In genomic region chr21:42078247-42079007, GRCh38 we compare ENCODE assay signal across 12 cellular contexts. TPM values are rescaled to one million over a fixed set of nuclear protein-coding genes. Genes with fewer than 3 reads are reported as not detected.
DNase-seq lines count a peak whose midpoint lies in the region; ATAC-seq and TF ChIP-seq lines count a peak whose summit lies in the region.
"Not testable (repeated sequence)": the region's sequence is repeated elsewhere in the genome, so short reads cannot be mapped to it uniquely, and the experiment has no call there.
"Had no signal": no experiment of that assay in that cellular context is flagged by ENCODE, and none has a peak within 500 bp of the region (broad histone marks: within the 10 kb centered on the region; RNA-seq: fewer than 3 reads in every experiment).

No MANE protein-coding gene starts in this region.

- not testable (repeated sequence) for H3K9me3 ChIP-seq in OCI-LY1 (ENCODE audit: low read length)

- H2BK15ac ChIP-seq in mesendoderm (replicated peaks; ENCODE audit: low read depth): not testable (repeated sequence)

- H4K8ac ChIP-seq in mesendoderm (ENCODE audit: low read depth, low read length): not testable (repeated sequence)

- H3K9me3 Mint-ChIP-seq in activated T-helper 17 cell treated with anti-CD3 and anti-CD28 coated beads, Interleukin-2, amount 50 U/mL, for 72 hours; chondrocyte (ENCODE audit: low read depth); stimulated activated effector memory CD8-positive, alpha-beta T cell treated with anti-CD3 and anti-CD28 coated beads, Interleukin-12 subunit alpha, Interleukin-12 subunit beta, amount 100 ng/mL, for 72 hours: not testable (repeated sequence)

- H3K79me2 ChIP-seq in OCI-LY1 (ENCODE audit: insufficient read depth, low read length); mesendoderm (ENCODE audit: control insufficient read depth, insufficient read depth, low read length): not testable (repeated sequence)

- not testable (repeated sequence) for H3K36me3 ChIP-seq in OCI-LY1 (ENCODE audit: insufficient read depth, low read length); mesendoderm (ENCODE audit: control insufficient read depth, insufficient read depth, low read length)

- H3K27me3 ChIP-seq in OCI-LY1 (ENCODE audit: insufficient read depth, low read length); mesendoderm (ENCODE audit: insufficient read depth, low read length, poor library complexity): not testable (repeated sequence)

- H3K9ac ChIP-seq in OCI-LY1 (ENCODE audit: low read length); mesendoderm (ENCODE audit: low read length): not testable (repeated sequence)

- H4K5ac ChIP-seq in mesendoderm (ENCODE audit: low read length): not testable (repeated sequence)

- H4K20me1 ChIP-seq in OCI-LY1 (ENCODE audit: insufficient read depth, low read length): not testable (repeated sequence)

- peak overlapping the region; percentile 84 for H2BK5ac ChIP-seq in mesendoderm (ENCODE audit: low read length)

- WGBS in mesendoderm (ENCODE audit: extremely low coverage, insufficient coverage, low lambda C conversion rate): no CpG with 5 or more reads among the region's 10 CpGs

- H3K79me1 ChIP-seq in mesendoderm (ENCODE audit: low read length): not testable (repeated sequence)

- not testable (repeated sequence) for H3K36me3 Mint-ChIP-seq in activated T-helper 17 cell treated with anti-CD3 and anti-CD28 coated beads, Interleukin-2, amount 50 U/mL, for 72 hours (ENCODE audit: low read depth); chondrocyte (ENCODE audit: low read depth); stimulated activated effector memory CD8-positive, alpha-beta T cell treated with anti-CD3 and anti-CD28 coated beads, Interleukin-12 subunit alpha, Interleukin-12 subunit beta, amount 100 ng/mL, for 72 hours

- intact Hi-C loops in Right ventricle myocardium inferior (cut with DNase I): not testable (repeated sequence)

- peak overlapping the region; percentile 56 for H3K56ac ChIP-seq in mesendoderm (ENCODE audit: low read length)

- H3K4me3 ChIP-seq in GM12865 (ENCODE audit: low read depth, low read length); OCI-LY1 (ENCODE audit: low read depth, low read length, poor library complexity, severe bottlenecking); mesendoderm (ENCODE audit: low read length): not testable (repeated sequence)

- H3K27ac ChIP-seq in OCI-LY1 (ENCODE audit: low read depth, low read length, poor library complexity, severe bottlenecking): peak overlapping the region; percentile 76
- not testable (repeated sequence) for H3K27ac ChIP-seq in mesendoderm (ENCODE audit: low read depth, low read length)

- H3K23ac ChIP-seq in mesendoderm (ENCODE audit: low read length): not testable (repeated sequence)

- H3K27ac Mint-ChIP-seq in activated T-helper 17 cell treated with anti-CD3 and anti-CD28 coated beads, Interleukin-2, amount 50 U/mL, for 72 hours: peak overlapping the region; percentile 34
- H3K27ac Mint-ChIP-seq in chondrocyte (ENCODE audit: unreplicated experiment): not testable (repeated sequence)
- peak overlapping the region; percentile 56 for H3K27ac Mint-ChIP-seq in stimulated activated effector memory CD8-positive, alpha-beta T cell treated with anti-CD3 and anti-CD28 coated beads, Interleukin-12 subunit alpha, Interleukin-12 subunit beta, amount 100 ng/mL, for 72 hours

- H3K4ac ChIP-seq in mesendoderm (ENCODE audit: low read depth, low read length): not testable (repeated sequence)

- H3K4me3 Mint-ChIP-seq in activated T-helper 17 cell treated with anti-CD3 and anti-CD28 coated beads, Interleukin-2, amount 50 U/mL, for 72 hours; chondrocyte (ENCODE audit: unreplicated experiment); stimulated activated effector memory CD8-positive, alpha-beta T cell treated with anti-CD3 and anti-CD28 coated beads, Interleukin-12 subunit alpha, Interleukin-12 subunit beta, amount 100 ng/mL, for 72 hours: not testable (repeated sequence)

- not testable (repeated sequence) for H3K18ac ChIP-seq in mesendoderm (ENCODE audit: low read length)

- peak overlapping the region; percentile 97 for H2AK5ac ChIP-seq in mesendoderm (ENCODE audit: low read length)

- not testable (repeated sequence) for H3F3A ChIP-seq in OCI-LY1 (ENCODE audit: insufficient read depth, low read length)

- H3K4me1 ChIP-seq in OCI-LY1 (ENCODE audit: insufficient read depth, low read length, severe bottlenecking): peaks cover 57% of the 10 kb centered on the region
- H3K4me1 ChIP-seq in mesendoderm (ENCODE audit: control insufficient read depth, low read depth, low read length): peaks cover 12% of the 10 kb centered on the region

- H3K4me2 ChIP-seq in OCI-LY1 (ENCODE audit: low read length); mesendoderm (ENCODE audit: low read length): not testable (repeated sequence)

- not testable (repeated sequence) for TF ChIP-seq CTCF in GM12865 (IDR thresholded peaks at IDR 0.05; ENCODE audit: insufficient read depth, low read depth, low read length, missing control alignments); OCI-LY1 (IDR thresholded peaks at IDR 0.05; ENCODE audit: low read length); chondrocyte (IDR thresholded peaks at IDR 0.05)

- DNase-seq in GM12865 (ENCODE audit: low read depth) (peak; percentile 72), chondrocyte (ENCODE audit: low spot score) (peak; percentile 56), Right ventricle myocardium inferior (ENCODE audit: missing footprints) (peak; percentile 40)
- DNase-seq in mesendoderm; stimulated activated effector memory CD8-positive, alpha-beta T cell treated with anti-CD3 and anti-CD28 coated beads, Interleukin-12 subunit alpha, Interleukin-12 subunit beta, amount 100 ng/mL, for 72 hours (ENCODE audit: low spot score in 2 of 2): not testable (repeated sequence)

- not testable (repeated sequence) for H2AFZ ChIP-seq in OCI-LY1 (ENCODE audit: low read length)

- not testable (repeated sequence) for H3K9me2 ChIP-seq in OCI-LY1 (ENCODE audit: low read depth, low read length)

- ATAC-seq in HG02798 (IDR thresholded peaks at IDR 0.05; ENCODE audit: poor library complexity, unreplicated experiment): peak; percentile 32
- not testable (repeated sequence) for ATAC-seq in activated T-helper 17 cell treated with anti-CD3 and anti-CD28 coated beads, Interleukin-2, amount 50 U/mL, for 72 hours (replicated peaks); Right ventricle myocardium inferior; stimulated activated effector memory CD8-positive, alpha-beta T cell treated with anti-CD3 and anti-CD28 coated beads, Interleukin-12 subunit alpha, Interleukin-12 subunit beta, amount 100 ng/mL, for 72 hours

- not testable (repeated sequence) for H3K27me3 Mint-ChIP-seq in activated T-helper 17 cell treated with anti-CD3 and anti-CD28 coated beads, Interleukin-2, amount 50 U/mL, for 72 hours; chondrocyte (ENCODE audit: low read depth)

- not testable (repeated sequence) for H2BK120ac ChIP-seq in mesendoderm (ENCODE audit: low read depth, low read length)

- not testable (repeated sequence) for H3K4me1 Mint-ChIP-seq in activated T-helper 17 cell treated with anti-CD3 and anti-CD28 coated beads, Interleukin-2, amount 50 U/mL, for 72 hours
- H3K4me1 Mint-ChIP-seq in chondrocyte (ENCODE audit: low read depth): peaks cover 23% of the 10 kb centered on the region
- peaks cover 16% of the 10 kb centered on the region for H3K4me1 Mint-ChIP-seq in stimulated activated effector memory CD8-positive, alpha-beta T cell treated with anti-CD3 and anti-CD28 coated beads, Interleukin-12 subunit alpha, Interleukin-12 subunit beta, amount 100 ng/mL, for 72 hours

RNA-seq across cellular contexts. Expression of gene UMODL1, which starts 7.3 kb away (rescaled TPM):
- total RNA-seq in activated T-helper 17 cell treated with anti-CD3 and anti-CD28 coated beads, Interleukin-2, amount 50 U/mL, for 72 hours: under 1 TPM in 1 of 2 donors, not detected in 1; 0.11 TPM
- 0.29 TPM in 1 of 3 replicates, not detected in the others for total RNA-seq in chondrocyte
- not detected for total RNA-seq in Right ventricle myocardium inferior
- polyA plus RNA-seq in mesendoderm (2013, experiment 1 of 2): 0.07 TPM
- 0.07 TPM for polyA plus RNA-seq in mesendoderm (2013, experiment 2 of 2)
- total RNA-seq: Calu3, G401, GM23338 had no signal
- polyA plus RNA-seq: A549, GM23338 had no signal
